10 cellular contexts compared by ENCODE assay signal in genomic region chr14:106657460-106657859, GRCh38.
DNase-seq lines count a peak whose midpoint lies in the region; ATAC-seq and TF ChIP-seq lines count a peak whose summit lies in the region.
"Had no signal": no experiment of that assay in that cellular context is flagged by ENCODE, and none has a peak within 500 bp of the region (broad histone marks: within the 10 kb centered on the region; RNA-seq: fewer than 3 reads in every experiment).

No MANE protein-coding gene starts in this region.

- no peak overlapping the region for H3K27ac Mint-ChIP-seq in activated T-helper 17 cell treated with anti-CD3 and anti-CD28 coated beads, Interleukin-2, amount 50 U/mL, for 72 hours

- DNase-seq in RWPE2 (ENCODE audit: low spot score) (no peak), HCEC 1CT (no peak), AG20443 (ENCODE audit: low spot score) (no peak), GM03348 (ENCODE audit: low spot score) (no peak), dermis blood vessel endothelial cell (no peak)
- DNase-seq in stimulated activated CD4-positive, alpha-beta T cell treated with anti-CD3 and anti-CD28 coated beads, TNF-alpha, amount 100 ng/mL, for 24 hours (ENCODE audit: low read depth in 3 of 3), result peak in 2 of 3 experiments; percentile 9 to 46
- DNase-seq: glutamatergic neuron, NCI-H82 had no signal

- H3K27ac ChIP-seq in RWPE2 (ENCODE audit: poor library complexity, severe bottlenecking), result no peak overlapping the region

- ATAC-seq in RWPE2 (ENCODE audit: low read depth), result no peak
- ATAC-seq in activated T-helper 17 cell treated with anti-CD3 and anti-CD28 coated beads, Interleukin-2, amount 50 U/mL, for 72 hours (replicated peaks), result peak; percentile 73

- H3K36me3 Mint-ChIP-seq in activated T-helper 17 cell treated with anti-CD3 and anti-CD28 coated beads, Interleukin-2, amount 50 U/mL, for 72 hours (ENCODE audit: low read depth), result no peaks in the 10 kb centered on the region

- no peaks in the 10 kb centered on the region for H3K9me3 ChIP-seq in RWPE2 (ENCODE audit: severe bottlenecking)

- no peaks in the 10 kb centered on the region for H3K9me3 Mint-ChIP-seq in activated T-helper 17 cell treated with anti-CD3 and anti-CD28 coated beads, Interleukin-2, amount 50 U/mL, for 72 hours

- peaks cover 2% of the 10 kb centered on the region for H3K27me3 Mint-ChIP-seq in activated T-helper 17 cell treated with anti-CD3 and anti-CD28 coated beads, Interleukin-2, amount 50 U/mL, for 72 hours

- H3K36me3 ChIP-seq in RWPE2 (ENCODE audit: low read depth), result no peaks in the 10 kb centered on the region

- no peak overlapping the region for H3K4me3 ChIP-seq in RWPE2 (ENCODE audit: severe bottlenecking)

- no peak overlapping the region for H3K4me3 Mint-ChIP-seq in activated T-helper 17 cell treated with anti-CD3 and anti-CD28 coated beads, Interleukin-2, amount 50 U/mL, for 72 hours

- H3K4me1 Mint-ChIP-seq in activated T-helper 17 cell treated with anti-CD3 and anti-CD28 coated beads, Interleukin-2, amount 50 U/mL, for 72 hours, result peaks cover 15% of the 10 kb centered on the region

- H3K4me1 ChIP-seq in RWPE2 (ENCODE audit: insufficient read depth, poor library complexity, severe bottlenecking), result no peaks in the 10 kb centered on the region

- TF ChIP-seq CTCF in GM12872 (IDR thresholded peaks at IDR 0.05; ENCODE audit: insufficient read depth, low read depth, low read length), result peak; percentile 69
- peak; percentile 21 for TF ChIP-seq CTCF in RWPE2 (IDR thresholded peaks at IDR 0.05; ENCODE audit: poor library complexity, severe bottlenecking)

- H3K27me3 ChIP-seq in RWPE2 (ENCODE audit: insufficient read depth, poor library complexity, severe bottlenecking), result peaks cover 24% of the 10 kb centered on the region

Comparison
In these comparisons a context has a peak if more than half of its experiments do, and no peak if none do; other contexts are left out.
1. DNase-seq: peak in stimulated activated CD4-positive, alpha-beta T cell treated with anti-CD3 and anti-CD28 coated beads, TNF-alpha, amount 100 ng/mL, for 24 hours (2 of 3); none in RWPE2 (single experiment), HCEC 1CT (single experiment), AG20443 (single experiment), GM03348 (single experiment) and dermis blood vessel endothelial cell (single experiment).